In the genomic region with DNA sequence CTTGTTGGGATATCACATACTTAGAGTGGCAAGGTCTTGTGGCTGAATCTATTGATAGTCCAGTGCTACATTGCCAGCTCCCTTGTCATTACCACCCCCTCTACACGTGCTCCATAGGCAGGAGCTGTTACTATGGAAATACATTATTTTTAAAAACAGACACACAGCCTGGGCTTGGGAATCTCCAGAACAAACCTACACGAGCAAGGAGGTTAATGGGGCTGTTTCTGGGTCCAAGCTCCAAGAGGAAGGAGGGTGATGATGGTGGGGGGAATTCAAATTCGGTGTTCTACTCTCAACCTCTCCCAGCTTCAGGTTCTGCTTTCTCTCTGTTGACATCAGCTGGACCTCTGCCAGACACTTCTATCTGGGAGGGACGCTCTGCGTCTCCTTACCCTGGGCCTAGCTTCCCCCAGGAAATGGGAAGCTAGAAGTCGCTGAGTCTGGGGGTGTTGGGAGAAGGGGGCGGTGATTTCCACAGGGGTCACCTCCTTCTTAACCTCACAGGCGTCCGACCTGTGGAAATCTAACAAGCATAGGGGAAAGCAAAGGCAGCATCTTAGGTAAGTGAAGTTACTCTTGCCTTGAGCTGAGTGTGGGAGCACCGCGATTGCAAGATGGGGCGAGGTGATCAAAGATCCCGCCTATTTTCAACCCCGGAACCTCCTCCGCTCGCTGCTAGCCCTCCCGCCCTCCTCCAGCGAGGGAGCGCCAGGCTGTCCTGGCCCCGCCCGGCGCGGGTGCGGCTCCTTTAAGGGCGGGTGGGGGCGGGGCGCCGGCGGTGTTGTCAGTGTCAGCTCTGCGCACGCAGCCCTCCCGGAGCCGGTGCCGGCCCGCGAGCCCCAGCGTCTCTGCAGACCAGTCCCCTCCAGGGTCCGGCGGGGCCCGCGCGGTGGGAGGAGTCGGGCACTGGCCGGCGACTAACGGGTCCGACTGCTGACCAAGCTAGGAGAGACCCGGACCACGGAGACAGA, we compare ENCODE assay signal across 8 cellular contexts. TPM values are rescaled to one million over a fixed set of nuclear protein-coding genes. Genes with fewer than 3 reads are reported as not detected.
DNase-seq lines count a peak whose midpoint lies in the region; ATAC-seq, FAIRE-seq and TF ChIP-seq lines count a peak whose summit lies in the region.

A gene (plus strand): TSS at position 781 of the 974 bp plus-strand sequence. CDS start 398 bp downstream, outside the sequence.

- peak within 1 kb of the TSS; percentile 91 for H3K4me3 Mint-ChIP-seq in T-helper 1 cell treated with Interleukin-12 subunit alpha and Interleukin-12 subunit beta and Interleukin-4 antibody, amounts not matched to agents 30 μg/mL and 1 μg/mL, for 36 hours

- peaks cover 22% of the 10 kb centered on the region for H3K36me3 Mint-ChIP-seq in T-helper 1 cell treated with Interleukin-12 subunit alpha and Interleukin-12 subunit beta and Interleukin-4 antibody, amounts not matched to agents 30 μg/mL and 1 μg/mL, for 36 hours (ENCODE audit: low read depth)

- TF ChIP-seq POLR2A in GM12891 (IDR thresholded peaks at IDR 0.05; ENCODE audit: low read depth, low read length): peak; percentile 66

- 1% methylated on average over 32 to 49 of the region's 49 CpGs for WGBS in psoas muscle, 3 donors
- under 1% methylated on average over 49 of the region's 49 CpGs for WGBS in urinary bladder

- H3K27ac Mint-ChIP-seq in T-helper 1 cell treated with Interleukin-12 subunit alpha and Interleukin-12 subunit beta and Interleukin-4 antibody, amounts not matched to agents 30 μg/mL and 1 μg/mL, for 36 hours: peak within 1 kb of the TSS; percentile 91

- no peaks in the 10 kb centered on the region for H3K9me3 ChIP-seq in psoas muscle

- peak within 1 kb of the TSS; percentile 100 for H3K4me3 ChIP-seq in psoas muscle
- H3K4me3 ChIP-seq in urinary bladder (ENCODE audit: low read depth, low read length): peak within 1 kb of the TSS; percentile 96

- peaks cover 34% of the 10 kb centered on the region for H3K4me1 Mint-ChIP-seq in T-helper 1 cell treated with Interleukin-12 subunit alpha and Interleukin-12 subunit beta and Interleukin-4 antibody, amounts not matched to agents 30 μg/mL and 1 μg/mL, for 36 hours (ENCODE audit: low read depth)

- no peaks in the 10 kb centered on the region for H3K27me3 Mint-ChIP-seq in T-helper 1 cell treated with Interleukin-12 subunit alpha and Interleukin-12 subunit beta and Interleukin-4 antibody, amounts not matched to agents 30 μg/mL and 1 μg/mL, for 36 hours (ENCODE audit: low read depth)

- H3K27ac ChIP-seq in psoas muscle (peak within 1 kb of the TSS; percentile 80), urinary bladder (ENCODE audit: low read depth) (peak within 1 kb of the TSS; percentile 70)

- FAIRE-seq in GM12891 (lab: Jason Lieb, UNC): peak; percentile 90

- intact Hi-C loops in left ventricle myocardium superior (cut with micrococcal nuclease) (no loop called here), psoas muscle (cut with DNase I) (no loop called here)

- H3K4me1 ChIP-seq in psoas muscle (peaks cover 30% of the 10 kb centered on the region), urinary bladder (ENCODE audit: insufficient read depth) (peaks cover 1% of the 10 kb centered on the region)

- DNase-seq in GM12891 (ENCODE audit: insufficient read length, low spot score) (peak; percentile 97), NCI-H1694 (lab: John Stamatoyannopoulos, UW) (peak; percentile 43), amniotic stem cell (lab: John Stamatoyannopoulos, UW) (peak; percentile 75), left ventricle myocardium superior (peak; percentile 96), psoas muscle (peak; percentile 92 to 95)

- H3K9me3 Mint-ChIP-seq in T-helper 1 cell treated with Interleukin-12 subunit alpha and Interleukin-12 subunit beta and Interleukin-4 antibody, amounts not matched to agents 30 μg/mL and 1 μg/mL, for 36 hours: no peaks in the 10 kb centered on the region

- no peak for TF ChIP-seq CTCF in psoas muscle (IDR thresholded peaks at IDR 0.05)

- peak; percentile 82 for ATAC-seq in HG02852 (IDR thresholded peaks at IDR 0.05; ENCODE audit: unreplicated experiment)
- peak; percentile 94 for ATAC-seq in left ventricle myocardium superior
- peak; percentile 95 to 96 (median 96) for ATAC-seq in psoas muscle

- H3K27me3 ChIP-seq in psoas muscle (ENCODE audit: insufficient read depth in 3 of 3, low read length in 2 of 3): no peaks in the 10 kb centered on the region

- H3K36me3 ChIP-seq in psoas muscle (ENCODE audit: insufficient read depth in 1 of 2, low read depth in 1 of 2) (peaks cover 0 to 16% of the 10 kb centered on the region in 2 donors), urinary bladder (ENCODE audit: insufficient read depth) (peaks cover 3% of the 10 kb centered on the region)

TF ChIP-seq in GM12891, 5 proteins besides CTCF, POLR2A, EP300 and RAD21:
- TF ChIP-seq PAX5 (IDR thresholded peaks at IDR 0.05; ENCODE audit: insufficient read depth, low read length, severe bottlenecking) (no peak), POLR2AphosphoS5 (IDR thresholded peaks at IDR 0.05; ENCODE audit: low read depth, low read length) (peak; percentile 65)

RNA-seq across cellular contexts. Expression of the gene that starts here (rescaled TPM):
- polyA plus RNA-seq in GM12891 (2012; ENCODE audit: low read depth, missing spikeins): 3.7 TPM
- 9.6 TPM for total RNA-seq in left ventricle myocardium superior
- total RNA-seq in psoas muscle: 10 to 100 TPM; 10.9 to 16.8 (median 15.0) TPM
- polyA plus RNA-seq in psoas muscle: 10 to 100 TPM; 14.5 to 28.7 (median 15.2) TPM
- total RNA-seq in urinary bladder: 3.4 TPM
- polyA plus RNA-seq in urinary bladder: 9.8 TPM

Comparison
In these comparisons a context has a peak if more than half of its experiments do, and no peak if none do; other contexts are left out.
1. Peak in every context shown above with its lines: DNase-seq, ATAC-seq, H3K4me3 ChIP-seq and H3K27ac ChIP-seq.
2. DNase-seq: peak in every context shown above with its lines; median percentile 97 in GM12891; 96 in left ventricle myocardium superior; 94 in psoas muscle; 75 in amniotic stem cell; 43 in NCI-H1694.